Comparison of ENCODE assay signal across 14 cellular contexts in genomic region chr15:48984811-48985352, GRCh38. TPM values are rescaled to one million over a fixed set of nuclear protein-coding genes. Genes with fewer than 3 reads are reported as not detected.
DNase-seq lines count a peak whose midpoint lies in the region; ATAC-seq and TF ChIP-seq lines count a peak whose summit lies in the region.
"Had no signal": no experiment of that assay in that cellular context is flagged by ENCODE, and none has a peak within 500 bp of the region (broad histone marks: within the 10 kb centered on the region; RNA-seq: fewer than 3 reads in every experiment).

No MANE protein-coding gene starts in this region.

- 0 out of 2 replicates have a peak overlapping the region, but pooled peaks have one; percentile 1 for H3K4me2 ChIP-seq in SK-N-SH

- H3K27ac ChIP-seq in SK-N-SH (ENCODE audit: low read depth in 2 of 2, low read length in 1 of 2), result peak overlapping the region in 1 of 2 experiments; percentile 13; a peak in 1 of 4 replicates
- no peak overlapping the region for H3K27ac ChIP-seq in psoas muscle
- H3K27ac ChIP-seq: parathyroid adenoma had no signal

- DNase-seq in AG08396 (ENCODE audit: low spot score) (peak; percentile 44), SK-N-SH (no peak), fibroblast of peridontal ligament (ENCODE audit: extremely low read depth) (peak; percentile 54), posterior vena cava (ENCODE audit: low spot score) (peak; percentile 52), putamen (ENCODE audit: low spot score) (no peak), psoas muscle (no peak)
- no peak for DNase-seq in activated CD4-positive, alpha-beta T cell treated with anti-CD3 and anti-CD28 coated beads, Interleukin-2, amount 50 U/mL, for 1 hour
- no peak for DNase-seq in activated T-cell treated with anti-CD3 and anti-CD28 coated beads, Interleukin-2, amount 50 U/mL, for 24 hours
- DNase-seq: ACHN, foreskin melanocyte, NCI-H1436 had no signal

- H3K4me1 Mint-ChIP-seq in activated T-cell treated with anti-CD3 and anti-CD28 coated beads, Interleukin-2, amount 50 U/mL, for 24 hours (ENCODE audit: low read depth), result no peaks in the 10 kb centered on the region

- H3K36me3 ChIP-seq in SK-N-SH (replicated peaks in 1 of 2; ENCODE audit: control insufficient read depth in 1 of 2, insufficient read depth in 2 of 2, low read length in 1 of 2) (peaks cover 8 to 14% of the 10 kb centered on the region in 2 experiments), psoas muscle (ENCODE audit: insufficient read depth in 1 of 2, low read depth in 1 of 2) (peaks cover 0 to 13% of the 10 kb centered on the region in 2 donors)

- WGBS in SK-N-SH (ENCODE audit: low lambda C conversion rate), result 70% methylated on average over 4 of the region's 4 CpGs
- 30 to 44% (median 33%) methylated on average over 4 of the region's 4 CpGs for WGBS in psoas muscle, 3 donors

- H3K9ac ChIP-seq in SK-N-SH, result no peak overlapping the region
- H3K9ac ChIP-seq: parathyroid adenoma had no signal

- no peaks in the 10 kb centered on the region for H4K20me1 ChIP-seq in SK-N-SH (ENCODE audit: insufficient read depth)

- H3K4me3 ChIP-seq in SK-N-SH (ENCODE audit: low read depth in 2 of 2, low read length in 1 of 2) (no peak overlapping the region), psoas muscle (no peak overlapping the region)

- H3K9me3 ChIP-seq in SK-N-SH (no peaks in the 10 kb centered on the region), psoas muscle (no peaks in the 10 kb centered on the region)

- H3K9me3 Mint-ChIP-seq in activated T-cell treated with anti-CD3 and anti-CD28 coated beads, Interleukin-2, amount 50 U/mL, for 24 hours, result no peaks in the 10 kb centered on the region
- H3K9me3 Mint-ChIP-seq: activated T-helper 1 cell treated with anti-CD3 and anti-CD28 coated beads, Interleukin-12 subunit alpha, Interleukin-12 subunit beta, Interleukin-2, Interleukin-4 antibody, amounts not matched to agents 30 ng/mL and 10 ng/mL and 1 ng/mL, durations not matched to agents 14 hours and 24 hours and 36 hours had no signal

- H3K4me1 ChIP-seq in SK-N-SH (ENCODE audit: control insufficient read depth in 1 of 2, insufficient read depth in 2 of 2, low read depth in 1 of 2, low read length in 1 of 2) (0 out of 4 replicates have a peak, but pooled peaks cover 0 to 5% of the 10 kb centered on the region in 2 experiments), psoas muscle (no peaks in the 10 kb centered on the region)
- H3K4me1 ChIP-seq: parathyroid adenoma had no signal

- H3K27me3 ChIP-seq in SK-N-SH (ENCODE audit: insufficient read depth) (no peaks in the 10 kb centered on the region), psoas muscle (ENCODE audit: insufficient read depth in 3 of 3, low read length in 2 of 3) (peaks cover 0 to 3% (median 0%) of the 10 kb centered on the region in 3 donors)

- H3K4me3 Mint-ChIP-seq in activated T-cell treated with anti-CD3 and anti-CD28 coated beads, Interleukin-2, amount 50 U/mL, for 24 hours, result no peak overlapping the region
- H3K4me3 Mint-ChIP-seq: activated T-helper 1 cell treated with anti-CD3 and anti-CD28 coated beads, Interleukin-12 subunit alpha, Interleukin-12 subunit beta, Interleukin-2, Interleukin-4 antibody, amounts not matched to agents 30 ng/mL and 10 ng/mL and 1 ng/mL, durations not matched to agents 14 hours and 24 hours and 36 hours had no signal

- ATAC-seq in psoas muscle, result no peak
- ATAC-seq: HCT116 had no signal

- TF ChIP-seq CTCF in SK-N-SH (IDR thresholded peaks at IDR 0.05) (no peak), psoas muscle (IDR thresholded peaks at IDR 0.05) (no peak)

- no peak for TF ChIP-seq EP300 in SK-N-SH (IDR thresholded peaks at IDR 0.05; ENCODE audit: borderline replicate concordance in 1 of 2, low read depth in 1 of 2, low read length in 1 of 2)

- H3K79me2 ChIP-seq in SK-N-SH (ENCODE audit: insufficient read depth), result no peaks in the 10 kb centered on the region
- H3K79me2 ChIP-seq: parathyroid adenoma had no signal

- no peak overlapping the region for H3K27ac Mint-ChIP-seq in activated T-cell treated with anti-CD3 and anti-CD28 coated beads, Interleukin-2, amount 50 U/mL, for 24 hours
- H3K27ac Mint-ChIP-seq: activated T-helper 1 cell treated with anti-CD3 and anti-CD28 coated beads, Interleukin-12 subunit alpha, Interleukin-12 subunit beta, Interleukin-2, Interleukin-4 antibody, amounts not matched to agents 30 ng/mL and 10 ng/mL and 1 ng/mL, durations not matched to agents 14 hours and 24 hours and 36 hours had no signal

- no peaks in the 10 kb centered on the region for H3F3A ChIP-seq in SK-N-SH (replicated peaks; ENCODE audit: insufficient read depth)

- H3K27me3 Mint-ChIP-seq in activated T-cell treated with anti-CD3 and anti-CD28 coated beads, Interleukin-2, amount 50 U/mL, for 24 hours, result peaks cover 15% of the 10 kb centered on the region

- CTCF ChIA-PET in SK-N-SH (lab: Yijun Ruan, JAX), result interaction anchor here (1.5 to 1.8 kb wide), 2 partner anchors 9 to 22 kb away, joined by 6 to 11 read pairs; partner anchors contain the start of gene SHC4

- intact Hi-C loops in posterior vena cava (cut with DNase I), result no loop called here
- intact Hi-C loops in psoas muscle (cut with DNase I), result no loop called here

- no peaks in the 10 kb centered on the region for H3K9me2 ChIP-seq in SK-N-SH

- H2AFZ ChIP-seq in SK-N-SH (ENCODE audit: low read depth), result no peak overlapping the region
- H2AFZ ChIP-seq: parathyroid adenoma had no signal

- POLR2A ChIA-PET in SK-N-SH (lab: Yijun Ruan, JAX), result no interaction called here

- no peak for TF ChIP-seq RAD21 in SK-N-SH (IDR thresholded peaks at IDR 0.05; ENCODE audit: low read length)

- peaks cover 6% of the 10 kb centered on the region for H3K36me3 Mint-ChIP-seq in activated T-cell treated with anti-CD3 and anti-CD28 coated beads, Interleukin-2, amount 50 U/mL, for 24 hours (ENCODE audit: low read depth)

TF ChIP-seq in SK-N-SH, 30 proteins besides CTCF, POLR2A, EP300 and RAD21 (continues in another document):
- TF ChIP-seq USF1 (IDR thresholded peaks at IDR 0.05; ENCODE audit: borderline replicate concordance, low read depth) (no peak), RXRA (IDR thresholded peaks at IDR 0.05; ENCODE audit: borderline replicate concordance, low read depth) (no peak), MXI1 (IDR thresholded peaks at IDR 0.05; ENCODE audit: low read depth, low read length) (no peak), REST (IDR thresholded peaks at IDR 0.05; ENCODE audit: low read depth, low read length) (no peak), RCOR1 (IDR thresholded peaks at IDR 0.05; ENCODE audit: low read length) (no peak), JUND (IDR thresholded peaks at IDR 0.05) (no peak), ELF1 (IDR thresholded peaks at IDR 0.05) (no peak), USF2 (IDR thresholded peaks at IDR 0.05; ENCODE audit: borderline replicate concordance, low read depth, low read length) (no peak), TEAD4 (IDR thresholded peaks at IDR 0.05; ENCODE audit: borderline replicate concordance, insufficient read depth) (no peak)

RNA-seq across cellular contexts. Expression of gene SHC4, which starts 21.2 kb away (rescaled TPM):
- polyA plus RNA-seq in SK-N-SH (2012; rRNA removed), result 1.6 and 1.9 TPM in 2 replicates
- polyA plus RNA-seq in SK-N-SH (2012; cell fraction: cytosol; rRNA removed), result 1.7 and 1.9 TPM in 2 replicates
- 2.6 and 4.5 TPM in 2 replicates for polyA plus RNA-seq in SK-N-SH (2012; cell fraction: nucleus; rRNA removed)
- 1 to 10 TPM; 6.2 to 9.7 TPM for total RNA-seq in posterior vena cava
- 1 to 10 TPM in 1 of 4 donors, under 1 TPM in 2, not detected in 1; 0.14 to 1.0 (median 0.49) TPM for total RNA-seq in psoas muscle
- under 1 TPM; 0.10 to 0.36 (median 0.14) TPM for polyA plus RNA-seq in psoas muscle

Comparison
In these comparisons a context has a peak if more than half of its experiments do, and no peak if none do; other contexts are left out.
1. DNase-seq: peak in AG08396 (single experiment), fibroblast of peridontal ligament (single experiment) and posterior vena cava (single experiment); none in SK-N-SH (single experiment), activated CD4-positive, alpha-beta T cell treated with anti-CD3 and anti-CD28 coated beads, Interleukin-2, amount 50 U/mL, for 1 hour (single experiment), activated T-cell treated with anti-CD3 and anti-CD28 coated beads, Interleukin-2, amount 50 U/mL, for 24 hours (single experiment), putamen (single experiment) and psoas muscle (0 of 2).